In genomic region chr11:72975778-72976520, GRCh38 we compare ENCODE assay signal across 12 cellular contexts.
A peak's percentile ranks its signal among the peaks of the same experiment; 100 is the strongest.
DNase-seq lines count a peak whose midpoint lies in the region; ATAC-seq, FAIRE-seq and TF ChIP-seq lines count a peak whose summit lies in the region.
"Had no signal": no experiment of that assay in that cellular context is flagged by ENCODE, and none has a peak within 500 bp of the region (broad histone marks: within the 10 kb centered on the region; RNA-seq: fewer than 3 reads in every experiment).

No MANE protein-coding gene starts in this region.

- FAIRE-seq in GM12878 (lab: Jason Lieb, UNC), result peak; percentile 52
- FAIRE-seq in HepG2 (lab: Jason Lieb, UNC), result no peak

- TF ChIP-seq CTCF in GM12878 (IDR thresholded peaks at IDR 0.05 in 2 of 3, conservative IDR thresholded peaks at IDR 0.05 in 1 of 3; ENCODE audit: control insufficient read depth in 2 of 3, extremely low read depth in 1 of 3, insufficient read depth in 1 of 3, low read depth in 3 of 3, low read length in 3 of 3) (no peak), HepG2 (CRISPR knock-in tag; IDR thresholded peaks at IDR 0.05) (no peak)

- 9% methylated on average over 3 of the region's 3 CpGs for WGBS in GM12878 (ENCODE audit: insufficient coverage, insufficient replicate concordance, low lambda C conversion rate, missing lambda C conversion rate)
- 62% methylated on average over 3 of the region's 3 CpGs for WGBS in HepG2 (ENCODE audit: low lambda C conversion rate)
- 33% methylated on average over 3 of the region's 3 CpGs for WGBS in aorta, 2 donors

- POLR2A ChIA-PET in GM12878 (lab: Charles Lee), result interaction anchor here (0.6 kb wide), 1 partner anchor 245 kb away, joined by 3 read pairs; no protein-coding TSS in a partner anchor
- POLR2A ChIA-PET in HepG2 (lab: Yijun Ruan, JAX), result no interaction called here

- SMC1A ChIA-PET in GM12878 (lab: Charles Lee; ENCODE audit: uncharacterized antibody, unreplicated experiment), result interaction anchor here (0.8 to 1.1 kb wide), 6 partner anchors 25 to 206 kb away, joined by 3 read pairs; no protein-coding TSS in a partner anchor

- H3K9me3 Mint-ChIP-seq in activated naive CD4-positive, alpha-beta T cell treated with anti-CD3 and anti-CD28 coated beads for 36 hours, result peaks cover 6% of the 10 kb centered on the region
- peaks cover 12% of the 10 kb centered on the region for H3K9me3 Mint-ChIP-seq in activated naive CD4-positive, alpha-beta T cell treated with anti-CD3 and anti-CD28 coated beads, Interleukin-2, amount 10 ng/mL, durations not matched to agents 7 days and 5 days

- no peak overlapping the region for H2AFZ ChIP-seq in GM12878 (ENCODE audit: control insufficient read depth, low read depth, low read length)
- H2AFZ ChIP-seq in HepG2 (ENCODE audit: low read length), result no peak overlapping the region

- CTCF ChIA-PET in activated naive CD4-positive, alpha-beta T cell treated with anti-CD3 and anti-CD28 coated beads for 36 hours (lab: Charles Lee), result interaction anchor here (0.6 to 0.7 kb wide), 2 partner anchors 178 to 208 kb away, joined by 3 read pairs; no protein-coding TSS in a partner anchor
- CTCF ChIA-PET in activated naive CD4-positive, alpha-beta T cell treated with anti-CD3 and anti-CD28 coated beads, Interleukin-2, amount 10 ng/mL, durations not matched to agents 7 days and 5 days (lab: Charles Lee), result no interaction called here
- CTCF ChIA-PET in GM12878 (lab: Yijun Ruan, JAX) (interaction anchor here (0.6 to 1.8 kb wide), 4 partner anchors 9 to 162 kb away, joined by 3 to 4 read pairs (median 3); no protein-coding TSS in a partner anchor), HepG2 (lab: Yijun Ruan, JAX; ENCODE audit: low intra/inter-chr PET ratio, low total read pairs) (no interaction called here)

- H3K9me3 ChIP-seq in GM12878 (replicated peaks; ENCODE audit: control insufficient read depth, insufficient read depth, low read length), result peaks cover 23% of the 10 kb centered on the region
- no peaks in the 10 kb centered on the region for H3K9me3 ChIP-seq in HepG2 (ENCODE audit: low read length)
- no peaks in the 10 kb centered on the region for H3K9me3 ChIP-seq in aorta (ENCODE audit: control insufficient read depth, low read length)

- TF ChIP-seq EP300 in GM12878 (IDR thresholded peaks at IDR 0.05; ENCODE audit: borderline replicate concordance in 1 of 2, control insufficient read depth in 1 of 2, low read depth in 2 of 2, low read length in 2 of 2), result no peak
- TF ChIP-seq EP300 in HepG2 (IDR thresholded peaks at IDR 0.05; ENCODE audit: low read depth in 2 of 2, low read length in 2 of 2), result no peak
- TF ChIP-seq EP300 in HepG2 (CRISPR knock-in tag; IDR thresholded peaks at IDR 0.05; ENCODE audit: borderline replicate concordance), result no peak

- intact Hi-C loops in activated naive CD4-positive, alpha-beta T cell treated with anti-CD3 and anti-CD28 coated beads for 36 hours (cut with micrococcal nuclease), result no loop called here
- intact Hi-C loops in GM12878 (cut with micrococcal nuclease; ENCODE audit: unreplicated experiment), result no loop called here
- intact Hi-C loops in HepG2 (cut with micrococcal nuclease; ENCODE audit: unreplicated experiment), result no loop called here
- intact Hi-C loops in aorta (cut with DNase I), result no loop called here

- H4K20me1 ChIP-seq in GM12878 (ENCODE audit: control insufficient read depth, insufficient read depth), result no peaks in the 10 kb centered on the region
- H4K20me1 ChIP-seq in HepG2 (ENCODE audit: insufficient read depth, low read length), result no peaks in the 10 kb centered on the region

- H3K4me1 ChIP-seq in GM12878 (ENCODE audit: control insufficient read depth, insufficient read depth, low read length) (peaks cover 21% of the 10 kb centered on the region), HepG2 (ENCODE audit: insufficient read depth, low read length) (no peaks in the 10 kb centered on the region), aorta (ENCODE audit: control insufficient read depth in 1 of 2, insufficient read depth in 2 of 2, low read length in 2 of 2) (no peaks in the 10 kb centered on the region)

- peak overlapping the region; percentile 9 for H3K27ac Mint-ChIP-seq in activated naive CD4-positive, alpha-beta T cell treated with anti-CD3 and anti-CD28 coated beads for 36 hours
- no peak overlapping the region for H3K27ac Mint-ChIP-seq in activated naive CD4-positive, alpha-beta T cell treated with anti-CD3 and anti-CD28 coated beads, Interleukin-2, amount 10 ng/mL, durations not matched to agents 7 days and 5 days

- peaks cover 2 to 21% of the 10 kb centered on the region in 2 experiments for H3K36me3 ChIP-seq in GM12878 (ENCODE audit: control insufficient read depth in 2 of 2, insufficient read depth in 2 of 2, low read length in 1 of 2)
- peaks cover 10 to 55% of the 10 kb centered on the region in 2 experiments; a peak in 4 of 5 replicates for H3K36me3 ChIP-seq in HepG2 (replicated peaks in 1 of 2; ENCODE audit: control insufficient read depth in 1 of 2, insufficient read depth in 2 of 2, low read length in 2 of 2)
- H3K36me3 ChIP-seq in aorta (ENCODE audit: control insufficient read depth in 1 of 2, insufficient read depth in 2 of 2, low read length in 1 of 2), result peaks cover 0 to 2% of the 10 kb centered on the region in 2 donors

- no peaks in the 10 kb centered on the region for H3K27me3 Mint-ChIP-seq in activated naive CD4-positive, alpha-beta T cell treated with anti-CD3 and anti-CD28 coated beads for 36 hours (ENCODE audit: low read depth)
- H3K27me3 Mint-ChIP-seq in activated naive CD4-positive, alpha-beta T cell treated with anti-CD3 and anti-CD28 coated beads, Interleukin-2, amount 10 ng/mL, durations not matched to agents 7 days and 5 days, result no peaks in the 10 kb centered on the region

- H3K27me3 ChIP-seq in GM12878 (replicated peaks in 1 of 2; ENCODE audit: control insufficient read depth in 2 of 2, insufficient read depth in 2 of 2, low read length in 1 of 2) (no peaks in the 10 kb centered on the region), HepG2 (ENCODE audit: control insufficient read depth in 1 of 2, insufficient read depth in 2 of 2, low read length in 2 of 2) (no peaks in the 10 kb centered on the region), aorta (ENCODE audit: control insufficient read depth in 1 of 2, insufficient read depth in 2 of 2, low read length in 1 of 2) (no peaks in the 10 kb centered on the region)

- H3K27ac ChIP-seq in GM12878 (ENCODE audit: control insufficient read depth, insufficient read depth), result peak overlapping the region; percentile 7
- H3K27ac ChIP-seq in HepG2 (ENCODE audit: extremely low read length, insufficient read depth, low read length), result no peak overlapping the region
- H3K27ac ChIP-seq in aorta (ENCODE audit: low read depth in 1 of 2, low read length in 2 of 2), result no peak overlapping the region

- no peak overlapping the region for H3K9ac ChIP-seq in GM12878 (ENCODE audit: control insufficient read depth, insufficient read depth, low read length)
- H3K9ac ChIP-seq in HepG2 (ENCODE audit: insufficient read depth, low read depth, low read length), result no peak overlapping the region

- no peak overlapping the region for H3K4me3 Mint-ChIP-seq in activated naive CD4-positive, alpha-beta T cell treated with anti-CD3 and anti-CD28 coated beads for 36 hours
- no peak overlapping the region for H3K4me3 Mint-ChIP-seq in activated naive CD4-positive, alpha-beta T cell treated with anti-CD3 and anti-CD28 coated beads, Interleukin-2, amount 10 ng/mL, durations not matched to agents 7 days and 5 days

- no peak for TF ChIP-seq POLR2A in GM12878 (IDR thresholded peaks at IDR 0.05; ENCODE audit: low read depth, low read length)
- TF ChIP-seq POLR2A in HepG2 (IDR thresholded peaks at IDR 0.05; ENCODE audit: insufficient read depth in 1 of 2, low read depth in 2 of 2, low read length in 2 of 2), result no peak

- H3K4me3 ChIP-seq in GM12878, result no peak overlapping the region
- no peak overlapping the region for H3K4me3 ChIP-seq in HepG2 (replicated peaks in 1 of 3; ENCODE audit: insufficient read depth in 1 of 3, low read depth in 2 of 3, low read length in 3 of 3)
- no peak overlapping the region for H3K4me3 ChIP-seq in aorta (ENCODE audit: low read length in 2 of 2)

- RAD21 ChIA-PET in GM12878 (lab: Charles Lee; ENCODE audit: unreplicated experiment), result interaction anchor here (1.1 kb wide), 1 partner anchor 28 kb away, joined by 4 read pairs; no protein-coding TSS in a partner anchor

- ATAC-seq in GM12878 (peak; percentile 72), HepG2 (no peak), aorta (ENCODE audit: low FRiP score) (peak; percentile 79)
- ATAC-seq: HCT116 had no signal

- peaks cover 29% of the 10 kb centered on the region for H3K36me3 Mint-ChIP-seq in activated naive CD4-positive, alpha-beta T cell treated with anti-CD3 and anti-CD28 coated beads for 36 hours (ENCODE audit: low read depth)
- H3K36me3 Mint-ChIP-seq in activated naive CD4-positive, alpha-beta T cell treated with anti-CD3 and anti-CD28 coated beads, Interleukin-2, amount 10 ng/mL, durations not matched to agents 7 days and 5 days, result peaks cover 52% of the 10 kb centered on the region

- DNase-seq in activated naive CD4-positive, alpha-beta T cell treated with anti-CD3 and anti-CD28 coated beads for 36 hours, result no peak
- DNase-seq in activated naive CD4-positive, alpha-beta T cell treated with anti-CD3 and anti-CD28 coated beads, Interleukin-2, amount 10 ng/mL, durations not matched to agents 7 days and 5 days, result no peak
- no peak for DNase-seq in GM12878 (ENCODE audit: low read depth, low spot score)
- peak; percentile 9 for DNase-seq in HepG2 (ENCODE audit: low spot score)
- no peak for DNase-seq in aorta
- DNase-seq in stimulated activated naive CD4-positive, alpha-beta T cell treated with Interleukin-2 at 50 U/mL for 16 hours (lab: John Stamatoyannopoulos, UW), result no peak
- no peak for DNase-seq in stimulated activated CD4-positive, alpha-beta T cell treated with anti-CD3 and anti-CD28 coated beads, Interleukin-2, amount 100 ng/mL, for 48 hours
- DNase-seq in HuH-7.5 (ENCODE audit: low spot score), result no peak
- DNase-seq: activated naive CD4-positive, alpha-beta T cell; Caco-2; NCI-H748 treated with DMSO at 0.1 percent for 48 hours had no signal

- H3K4me2 ChIP-seq in GM12878 (ENCODE audit: control insufficient read depth, insufficient read depth) (no peak overlapping the region; the same call in 1 of the 2 replicates), HepG2 (ENCODE audit: low read depth, low read length) (no peak overlapping the region)

- no TSS peak for BruUV-seq in GM12878 (replicated peaks; lab: Mats Ljungman, UMichigan)
- no TSS peak for BruUV-seq in HepG2 (replicated peaks; lab: Mats Ljungman, UMichigan)

- peaks cover 19% of the 10 kb centered on the region for H3K4me1 Mint-ChIP-seq in activated naive CD4-positive, alpha-beta T cell treated with anti-CD3 and anti-CD28 coated beads for 36 hours (ENCODE audit: low read depth)
- peaks cover under 1% of the 10 kb centered on the region for H3K4me1 Mint-ChIP-seq in activated naive CD4-positive, alpha-beta T cell treated with anti-CD3 and anti-CD28 coated beads, Interleukin-2, amount 10 ng/mL, durations not matched to agents 7 days and 5 days

- TF ChIP-seq RAD21 in GM12878 (IDR thresholded peaks at IDR 0.05; ENCODE audit: insufficient read depth, low read depth, low read length) (no peak), HepG2 (CRISPR knock-in tag; IDR thresholded peaks at IDR 0.05) (no peak)

- in situ Hi-C loops in GM12878 (cut with MboI), result no loop called here
- in situ Hi-C loops in HepG2 (cut with HindIII; ENCODE audit: extremely low pct_ligation_motif_present, low pct_unique_long_range_greater_than_20kb), result no loop called here

- peaks cover 11% of the 10 kb centered on the region for H3K79me2 ChIP-seq in GM12878 (ENCODE audit: control insufficient read depth, insufficient read depth, low read length)
- H3K79me2 ChIP-seq in HepG2 (ENCODE audit: insufficient read depth, low read length), result peaks cover 5% of the 10 kb centered on the region

Comparison
In these comparisons a context has a peak if more than half of its experiments do, and no peak if none do; other contexts are left out.
1. CTCF ChIA-PET loops: an anchor here in activated naive CD4-positive, alpha-beta T cell treated with anti-CD3 and anti-CD28 coated beads for 36 hours (0.6 to 0.7 kb wide) and GM12878 (0.6 to 1.8 kb wide); none called in activated naive CD4-positive, alpha-beta T cell treated with anti-CD3 and anti-CD28 coated beads, Interleukin-2, amount 10 ng/mL, durations not matched to agents 7 days and 5 days and HepG2.